22 cellular contexts compared by ENCODE assay signal in genomic region chr12:23472329-23472971, GRCh38.
A peak's percentile ranks its signal among the peaks of the same experiment; 100 is the strongest.
DNase-seq lines count a peak whose midpoint lies in the region; ATAC-seq, FAIRE-seq and TF ChIP-seq lines count a peak whose summit lies in the region.
"Had no signal": no experiment of that assay in that cellular context is flagged by ENCODE, and none has a peak within 500 bp of the region (broad histone marks: within the 10 kb centered on the region; RNA-seq: fewer than 3 reads in every experiment).

No MANE protein-coding gene starts in this region.

- CTCF ChIA-PET in HepG2 (lab: Yijun Ruan, JAX; ENCODE audit: low intra/inter-chr PET ratio, low total read pairs), result no interaction called here

- no TSS peak for BruUV-seq in HepG2 (replicated peaks; lab: Mats Ljungman, UMichigan)

- H3K79me2 ChIP-seq in HepG2 (ENCODE audit: insufficient read depth, low read length), result no peaks in the 10 kb centered on the region

- no peak for FAIRE-seq in HepG2 (lab: Jason Lieb, UNC)
- FAIRE-seq: A549, pancreas had no signal

- H2AFZ ChIP-seq in HepG2 (ENCODE audit: low read length), result no peak overlapping the region

- peak; percentile 54 for ATAC-seq in HepG2
- no peak for ATAC-seq in right lobe of liver
- ATAC-seq in foreskin keratinocyte, result peak; percentile 97
- ATAC-seq in upper lobe of right lung, result peak; percentile 94
- ATAC-seq in left colon, result no peak
- ATAC-seq: A549; activated naive CD8-positive, alpha-beta T cell treated with anti-CD3 and anti-CD28 coated beads, Interleukin-2, amount 50 U/mL, for 24 hours; natural killer cell; pancreas; right cardiac atrium had no signal

- H3K4me3 ChIP-seq in HepG2 (replicated peaks in 1 of 3; ENCODE audit: insufficient read depth in 1 of 3, low read depth in 2 of 3, low read length in 3 of 3) (no peak overlapping the region), right lobe of liver (no peak overlapping the region), upper lobe of right lung (no peak overlapping the region), coronary artery (no peak overlapping the region), left ventricle myocardium inferior (no peak overlapping the region)
- H3K4me3 ChIP-seq: A549, BLaER1, pancreas had no signal

- H3K9ac ChIP-seq in HepG2 (ENCODE audit: insufficient read depth, low read depth, low read length), result no peak overlapping the region
- H3K9ac ChIP-seq: BLaER1 had no signal

- H3K4me2 ChIP-seq in HepG2 (ENCODE audit: low read depth, low read length), result no peak overlapping the region
- H3K4me2 ChIP-seq: A549, BLaER1 had no signal

- H3K9me3 ChIP-seq in HepG2 (ENCODE audit: low read length) (no peaks in the 10 kb centered on the region), right lobe of liver (no peaks in the 10 kb centered on the region), upper lobe of right lung (no peaks in the 10 kb centered on the region), left ventricle myocardium inferior (replicated peaks) (peaks cover 67% of the 10 kb centered on the region)
- H3K9me3 ChIP-seq: A549, BLaER1, pancreas had no signal

- no peaks in the 10 kb centered on the region for H3K4me1 ChIP-seq in HepG2 (ENCODE audit: insufficient read depth, low read length)
- no peaks in the 10 kb centered on the region for H3K4me1 ChIP-seq in right lobe of liver
- H3K4me1 ChIP-seq in foreskin keratinocyte, result peaks cover 21% of the 10 kb centered on the region
- H3K4me1 ChIP-seq in upper lobe of right lung, result no peaks in the 10 kb centered on the region
- H3K4me1 ChIP-seq in left ventricle myocardium inferior, result no peaks in the 10 kb centered on the region
- H3K4me1 ChIP-seq: A549, BLaER1, pancreas had no signal

- no peak for TF ChIP-seq RAD21 in HepG2 (CRISPR knock-in tag; IDR thresholded peaks at IDR 0.05)

- 49% methylated on average over 5 of the region's 5 CpGs for WGBS in HepG2 (ENCODE audit: low lambda C conversion rate)
- 70% methylated on average over 2 of the region's 5 CpGs for WGBS in right lobe of liver (ENCODE audit: insufficient coverage, low coverage, low lambda C conversion rate, missing lambda C conversion rate)

- no peaks in the 10 kb centered on the region for H4K20me1 ChIP-seq in HepG2 (ENCODE audit: insufficient read depth, low read length)
- H4K20me1 ChIP-seq: BLaER1 had no signal

- TF ChIP-seq CTCF in HepG2 (CRISPR knock-in tag; IDR thresholded peaks at IDR 0.05), result no peak
- TF ChIP-seq CTCF in right lobe of liver (IDR thresholded peaks at IDR 0.05), result no peak
- peak; percentile 41 for TF ChIP-seq CTCF in foreskin keratinocyte (conservative IDR thresholded peaks at IDR 0.05)
- peak; percentile 7 for TF ChIP-seq CTCF in upper lobe of right lung (IDR thresholded peaks at IDR 0.05)
- TF ChIP-seq CTCF in coronary artery (IDR thresholded peaks at IDR 0.05), result no peak
- no peak for TF ChIP-seq CTCF in left ventricle myocardium inferior (IDR thresholded peaks at IDR 0.05; ENCODE audit: borderline replicate concordance)

- POLR2A ChIA-PET in HepG2 (lab: Yijun Ruan, JAX), result no interaction called here

- TF ChIP-seq EP300 in HepG2 (IDR thresholded peaks at IDR 0.05; ENCODE audit: low read depth in 2 of 2, low read length in 2 of 2), result no peak
- TF ChIP-seq EP300 in HepG2 (CRISPR knock-in tag; IDR thresholded peaks at IDR 0.05; ENCODE audit: borderline replicate concordance), result no peak

- in situ Hi-C loops in HepG2 (cut with HindIII; ENCODE audit: extremely low pct_ligation_motif_present, low pct_unique_long_range_greater_than_20kb), result no loop called here

- H3K36me3 ChIP-seq in HepG2 (replicated peaks in 1 of 2; ENCODE audit: control insufficient read depth in 1 of 2, insufficient read depth in 2 of 2, low read length in 2 of 2), result no peaks in the 10 kb centered on the region
- H3K36me3 ChIP-seq in right lobe of liver, result no peaks in the 10 kb centered on the region
- no peaks in the 10 kb centered on the region for H3K36me3 ChIP-seq in upper lobe of right lung
- H3K36me3 ChIP-seq in left ventricle myocardium inferior, result no peaks in the 10 kb centered on the region
- H3K36me3 ChIP-seq: BLaER1, pancreas had no signal

- DNase-seq in HepG2 (ENCODE audit: low spot score), result no peak
- no peak for DNase-seq in right lobe of liver
- peak; percentile 24 for DNase-seq in RPMI8226
- peak; percentile 99 to 100 for DNase-seq in foreskin keratinocyte
- DNase-seq in upper lobe of right lung, result peak; percentile 75
- no peak for DNase-seq in coronary artery (ENCODE audit: low spot score)
- DNase-seq in left colon, result no peak
- DNase-seq in left ventricle myocardium inferior, result no peak
- DNase-seq: activated CD4-positive, alpha-beta T cell treated with anti-CD3 and anti-CD28 coated beads, Interleukin-2, amount 50 U/mL, for 1 hour; activated CD8-positive, alpha-beta memory T cell treated with anti-CD3 and anti-CD28 coated beads, Interleukin-2, amount 50 U/mL, for 4 hours; activated naive CD8-positive, alpha-beta T cell treated with anti-CD3 and anti-CD28 coated beads, Interleukin-2, amount 50 U/mL, for 24 hours; GDM1; HFFc6; hippocampal formation; kidney glomerular epithelial cell; natural killer cell; NCI-H1694; NCI-H524; pancreas; right cardiac atrium had no signal

- intact Hi-C loops in HepG2 (cut with micrococcal nuclease; ENCODE audit: unreplicated experiment), result no loop called here
- intact Hi-C loops in right lobe of liver (cut with DNase I), result no loop called here
- intact Hi-C loops in upper lobe of right lung (cut with DNase I), result no loop called here
- intact Hi-C loops in left colon (cut with DNase I, micrococcal nuclease), result no loop called here
- intact Hi-C loops in left ventricle myocardium inferior (cut with micrococcal nuclease), result no loop called here

- H3K27me3 ChIP-seq in HepG2 (ENCODE audit: control insufficient read depth in 1 of 2, insufficient read depth in 2 of 2, low read length in 2 of 2) (no peaks in the 10 kb centered on the region), right lobe of liver (no peaks in the 10 kb centered on the region), foreskin keratinocyte (no peaks in the 10 kb centered on the region), upper lobe of right lung (no peaks in the 10 kb centered on the region), left ventricle myocardium inferior (ENCODE audit: low read depth) (no peaks in the 10 kb centered on the region)
- H3K27me3 ChIP-seq: BLaER1, pancreas had no signal

- H3K27ac ChIP-seq in HepG2 (ENCODE audit: extremely low read length, insufficient read depth, low read length) (no peak overlapping the region), right lobe of liver (no peak overlapping the region), foreskin keratinocyte (peak overlapping the region; percentile 44), upper lobe of right lung (no peak overlapping the region), coronary artery (no peak overlapping the region), left ventricle myocardium inferior (replicated peaks) (no peak overlapping the region)
- H3K27ac ChIP-seq: A549, BLaER1, pancreas had no signal

- TF ChIP-seq POLR2A in HepG2 (IDR thresholded peaks at IDR 0.05; ENCODE audit: insufficient read depth in 1 of 2, low read depth in 2 of 2, low read length in 2 of 2) (no peak), right lobe of liver (IDR thresholded peaks at IDR 0.05) (no peak)

TF ChIP-seq in HepG2, 621 proteins besides CTCF, POLR2A, EP300 and RAD21:
- no peak for TF ChIP-seq TBP (CRISPR knock-in tag; IDR thresholded peaks at IDR 0.05)
- no peak for TF ChIP-seq ZMAT3 (CRISPR knock-in tag; conservative IDR thresholded peaks at IDR 0.05)
- no peak for TF ChIP-seq IRF1 (CRISPR knock-in tag; IDR thresholded peaks at IDR 0.05; ENCODE audit: low read depth)

Comparison
In these comparisons a context has a peak if more than half of its experiments do, and no peak if none do; other contexts are left out.
1. ATAC-seq: peak in HepG2 (single experiment), foreskin keratinocyte (single experiment) and upper lobe of right lung (single experiment); none in right lobe of liver (0 of 4) and left colon (single experiment).
2. DNase-seq: peak in RPMI8226 (single experiment), foreskin keratinocyte (2 of 2) and upper lobe of right lung (single experiment); none in HepG2 (single experiment), right lobe of liver (0 of 3), coronary artery (single experiment), left colon (0 of 2) and left ventricle myocardium inferior (single experiment).
3. CTCF ChIP-seq: peak in foreskin keratinocyte (single experiment) and upper lobe of right lung (single experiment); none in HepG2 (single experiment), right lobe of liver (0 of 4), coronary artery (single experiment) and left ventricle myocardium inferior (single experiment).